Comparison of ENCODE assay signal across 19 cellular contexts in the genomic region with DNA sequence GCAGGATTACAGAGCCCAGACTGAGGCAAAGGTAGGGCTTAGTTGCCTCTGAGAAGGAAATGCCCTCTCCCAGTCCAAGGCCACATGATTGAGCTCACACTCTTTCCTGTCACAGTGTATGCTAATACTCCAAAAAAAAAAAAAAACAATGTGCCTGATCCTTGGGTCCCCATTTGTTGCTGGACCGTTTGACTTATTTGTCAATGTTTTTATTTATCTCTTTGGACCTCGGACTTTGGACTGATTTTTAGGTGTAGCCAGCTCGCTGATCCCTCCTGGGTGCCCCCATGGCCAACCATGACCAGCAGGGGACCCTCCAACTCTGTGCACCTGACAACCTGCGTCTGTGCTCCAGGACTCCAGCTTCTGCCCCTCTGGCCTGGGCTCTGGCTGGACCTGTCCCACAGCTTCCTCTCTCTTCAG. TPM values are rescaled to one million over a fixed set of nuclear protein-coding genes. Genes with fewer than 3 reads are reported as not detected.
DNase-seq lines count a peak whose midpoint lies in the region; ATAC-seq, FAIRE-seq and TF ChIP-seq lines count a peak whose summit lies in the region.
"Had no signal": no experiment of that assay in that cellular context is flagged by ENCODE, and none has a peak within 500 bp of the region (broad histone marks: within the 10 kb centered on the region; RNA-seq: fewer than 3 reads in every experiment).

No MANE protein-coding gene starts in this region.

- no peak overlapping the region for H3K27ac ChIP-seq in C4-2B
- H3K27ac ChIP-seq in Panc1 (ENCODE audit: low read length) = no peak overlapping the region
- peak overlapping the region; percentile 66 for H3K27ac ChIP-seq in HepG2 (ENCODE audit: extremely low read length, insufficient read depth, low read length)
- H3K27ac ChIP-seq in coronary artery = no peak overlapping the region
- no peak overlapping the region for H3K27ac ChIP-seq in right cardiac atrium (ENCODE audit: low read length)
- H3K27ac ChIP-seq: body of pancreas, psoas muscle had no signal

- in situ Hi-C loops in Panc1 (cut with HindIII; ENCODE audit: low pct_unique_long_range_greater_than_20kb, low sequenced_read_pairs) (no loop called here), HepG2 (cut with HindIII; ENCODE audit: extremely low pct_ligation_motif_present, low pct_unique_long_range_greater_than_20kb) (no loop called here)

- peak overlapping the region; percentile 87 for H3K4me2 ChIP-seq in HepG2 (ENCODE audit: low read depth, low read length)

- 0 out of 2 replicates have a peak overlapping the region, but pooled peaks have one; percentile 57 for H3K9ac ChIP-seq in HepG2 (ENCODE audit: insufficient read depth, low read depth, low read length)

- H3K9me3 ChIP-seq in Panc1 (ENCODE audit: control insufficient read depth, insufficient read depth, low read depth, low read length) (no peaks in the 10 kb centered on the region), HepG2 (ENCODE audit: low read length) (no peaks in the 10 kb centered on the region), right cardiac atrium (ENCODE audit: control insufficient read depth, low read length) (no peaks in the 10 kb centered on the region)
- H3K9me3 ChIP-seq: body of pancreas, psoas muscle had no signal

- TF ChIP-seq EP300 in HepG2 (IDR thresholded peaks at IDR 0.05; ENCODE audit: low read depth in 2 of 2, low read length in 2 of 2) (peak in 1 of 2 experiments; percentile 48; a peak in 1 of 4 replicates), HepG2 (CRISPR knock-in tag; IDR thresholded peaks at IDR 0.05; ENCODE audit: borderline replicate concordance) (peak; percentile 53; the same call in 1 of the 2 replicates)

- H3K4me1 ChIP-seq in Panc1 (ENCODE audit: control insufficient read depth, insufficient read depth, low read length) (no peaks in the 10 kb centered on the region), HepG2 (ENCODE audit: insufficient read depth, low read length) (peaks cover 78% of the 10 kb centered on the region), right cardiac atrium (ENCODE audit: control insufficient read depth, insufficient read depth, low read length) (peaks cover 2% of the 10 kb centered on the region)
- H3K4me1 ChIP-seq: body of pancreas, psoas muscle had no signal

- DNase-seq in Panc1 (ENCODE audit: low read depth, low spot score) (no peak), HepG2 (ENCODE audit: low spot score) (peak; percentile 75), coronary artery (ENCODE audit: low spot score) (no peak), right cardiac atrium (no peak), NOMO-1 (lab: John Stamatoyannopoulos, UW; ENCODE audit: unreplicated experiment in 2 of 2) (no peak)
- DNase-seq: activated gamma-delta T cell; body of pancreas; effector CD4-positive, alpha-beta T cell; NCI-H1105 treated with DMSO at 0.1 percent for 48 hours; NCI-H226; psoas muscle; stimulated activated CD4-positive, alpha-beta T cell treated with anti-CD3 and anti-CD28 coated beads, Interleukin-4, amount 100 ng/mL, for 1 hour; stimulated activated naive CD4-positive, alpha-beta T cell; T-helper 17 cell had no signal

- POLR2A ChIA-PET in Panc1 (lab: Charles Lee) (interaction anchor here (0.7 kb wide), 1 partner anchor 35 kb away, joined by 6 read pairs; no protein-coding TSS in a partner anchor), HepG2 (lab: Yijun Ruan, JAX) (interaction anchor here (0.8 to 5.3 kb wide), 15 partner anchors 9 to 563 kb away, joined by 3 to 197 read pairs (median 5); partner anchors contain the start of genes CCL15 and TAF15)

- BruUV-seq in Panc1 (replicated peaks; lab: Mats Ljungman, UMichigan) (no TSS peak), HepG2 (replicated peaks; lab: Mats Ljungman, UMichigan) (no TSS peak)

- no peaks in the 10 kb centered on the region for H3K79me2 ChIP-seq in HepG2 (ENCODE audit: insufficient read depth, low read length)

- ATAC-seq in Panc1 = 0 out of 2 replicates have a peak, but pooled peaks have one; percentile 42
- peak; percentile 86 for ATAC-seq in HepG2
- ATAC-seq in GM19324 (IDR thresholded peaks at IDR 0.05; ENCODE audit: low FRiP score, unreplicated experiment) = no peak
- ATAC-seq in right cardiac atrium = no peak
- ATAC-seq: body of pancreas, psoas muscle, T-helper 17 cell had no signal

- H3K36me3 ChIP-seq in Panc1 (ENCODE audit: control insufficient read depth, insufficient read depth, low read length) = no peaks in the 10 kb centered on the region
- H3K36me3 ChIP-seq in HepG2 (replicated peaks in 1 of 2; ENCODE audit: control insufficient read depth in 1 of 2, insufficient read depth in 2 of 2, low read length in 2 of 2) = peaks cover 0 to 2% of the 10 kb centered on the region in 2 experiments; a peak in 1 of 5 replicates

- TF ChIP-seq CTCF in C4-2B (conservative IDR thresholded peaks at IDR 0.05) (peak; percentile 23), GM12872 (IDR thresholded peaks at IDR 0.05; ENCODE audit: insufficient read depth, low read depth, low read length) (peak; percentile 50), Panc1 (IDR thresholded peaks at IDR 0.05) (no peak; the same call in 1 of the 2 replicates), HepG2 (CRISPR knock-in tag; IDR thresholded peaks at IDR 0.05) (peak; percentile 87), coronary artery (IDR thresholded peaks at IDR 0.05) (no peak)

- no peaks in the 10 kb centered on the region for H4K20me1 ChIP-seq in HepG2 (ENCODE audit: insufficient read depth, low read length)

- no peak for FAIRE-seq in HepG2 (lab: Jason Lieb, UNC)
- FAIRE-seq: urothelium cell line had no signal

- H3K4me3 ChIP-seq in Panc1 (ENCODE audit: low read depth in 2 of 2, low read length in 2 of 2) = no peak overlapping the region
- peak overlapping the region in 1 of 3 experiments; percentile 65; a peak in 2 of 6 replicates for H3K4me3 ChIP-seq in HepG2 (replicated peaks in 1 of 3; ENCODE audit: insufficient read depth in 1 of 3, low read depth in 2 of 3, low read length in 3 of 3)
- no peak overlapping the region for H3K4me3 ChIP-seq in coronary artery
- H3K4me3 ChIP-seq in right cardiac atrium (ENCODE audit: low read length) = no peak overlapping the region
- H3K4me3 ChIP-seq: body of pancreas, psoas muscle had no signal

- no peak for TF ChIP-seq POLR2A in HepG2 (IDR thresholded peaks at IDR 0.05; ENCODE audit: insufficient read depth in 1 of 2, low read depth in 2 of 2, low read length in 2 of 2)

- peak; percentile 88 for TF ChIP-seq RAD21 in HepG2 (CRISPR knock-in tag; IDR thresholded peaks at IDR 0.05)

- intact Hi-C loops in Panc1 (cut with micrococcal nuclease; ENCODE audit: unreplicated experiment) (no loop called here), HepG2 (cut with micrococcal nuclease; ENCODE audit: unreplicated experiment) (loop anchor here (1.0 kb wide), 1 partner anchor 9 kb away; no protein-coding TSS in a partner anchor), right cardiac atrium (cut with DNase I) (no loop called here)

- H3K27me3 ChIP-seq in Panc1 (ENCODE audit: control insufficient read depth, insufficient read depth, low read length) = no peaks in the 10 kb centered on the region; the same call in 1 of the 2 replicates
- no peaks in the 10 kb centered on the region; a peak in 1 of 5 replicates for H3K27me3 ChIP-seq in HepG2 (ENCODE audit: control insufficient read depth in 1 of 2, insufficient read depth in 2 of 2, low read length in 2 of 2)
- H3K27me3 ChIP-seq in right cardiac atrium (ENCODE audit: control insufficient read depth, insufficient read depth) = no peaks in the 10 kb centered on the region
- H3K27me3 ChIP-seq: body of pancreas had no signal

- no peak overlapping the region for H2AFZ ChIP-seq in HepG2 (ENCODE audit: low read length)

- 11% methylated on average over 4 of the region's 4 CpGs for WGBS in HepG2 (ENCODE audit: low lambda C conversion rate)
- WGBS in right cardiac atrium = 78% methylated on average over 4 of the region's 4 CpGs

- CTCF ChIA-PET in Panc1 (lab: Charles Lee) = interaction anchor here (1.2 to 1.8 kb wide), 2 partner anchors 13 to 167 kb away, joined by 4 to 9 read pairs; no protein-coding TSS in a partner anchor
- CTCF ChIA-PET in HepG2 (lab: Yijun Ruan, JAX; ENCODE audit: low intra/inter-chr PET ratio, low total read pairs) = interaction anchor here (1.0 to 2.0 kb wide), 6 partner anchors 13 to 167 kb away, joined by 3 to 18 read pairs (median 6); no protein-coding TSS in a partner anchor

RNA-seq across cellular contexts. Expression of gene CCL16, which starts 0.6 kb away (rescaled TPM):
- total RNA-seq in Panc1 (2021; ENCODE audit: unreplicated experiment) (not detected), HepG2 (2016; rRNA removed; fragmentation: Illumina TruSeq; extraction: Trizol) (0.51 and 2.0 TPM in 2 replicates), right cardiac atrium (under 1 TPM in 1 of 4 donors, not detected in 3; 0.15 TPM)
- not detected for polyA plus RNA-seq in Panc1 (2012; ENCODE audit: insufficient read length)
- 0.62 and 0.91 TPM in 2 replicates for total RNA-seq in HepG2 (2016; cell fraction: cytosol; rRNA removed; fragmentation: Illumina TruSeq; extraction: Trizol; ENCODE audit: low read depth)
- 0.71 and 2.3 TPM in 2 replicates for total RNA-seq in HepG2 (2016; cell fraction: insoluble cytoplasmic fraction; rRNA removed; fragmentation: Illumina TruSeq; extraction: Trizol)
- 0.55 and 0.83 TPM in 2 replicates for total RNA-seq in HepG2 (2016; cell fraction: membrane; rRNA removed; fragmentation: Illumina TruSeq; extraction: Trizol)
- total RNA-seq in HepG2 (2016; cell fraction: nucleus; rRNA removed; fragmentation: Illumina TruSeq; extraction: Trizol) = 1.7 and 2.2 TPM in 2 replicates
- polyA plus RNA-seq in HepG2 (2011; rRNA removed) (14.7 and 17.7 TPM in 2 replicates), right cardiac atrium (0.29 TPM)
- 17.4 and 19.0 TPM in 2 replicates for polyA plus RNA-seq in HepG2 (2011; cell fraction: cytosol; rRNA removed)
- polyA plus RNA-seq in HepG2 (2011; cell fraction: nucleus; rRNA removed) = 6.6 and 8.9 TPM in 2 replicates
- 7.1 and 20.8 TPM in 2 replicates for polyA plus RNA-seq in HepG2 (2012)
- polyA plus RNA-seq in HepG2 (2016; cell fraction: cytosol; fragmentation: Illumina TruSeq; extraction: Trizol; ENCODE audit: low read depth) = 0.47 and 0.55 TPM in 2 replicates
- 0.69 and 1.0 TPM in 2 replicates for polyA plus RNA-seq in HepG2 (2016; cell fraction: insoluble cytoplasmic fraction; fragmentation: Illumina TruSeq; extraction: Trizol; ENCODE audit: low read depth)
- 0.35 and 0.84 TPM in 2 replicates for polyA plus RNA-seq in HepG2 (2016; cell fraction: membrane; fragmentation: Illumina TruSeq; extraction: Trizol; ENCODE audit: low read depth)
- 2.5 and 2.7 TPM in 2 replicates for polyA plus RNA-seq in HepG2 (2016; cell fraction: nucleus; fragmentation: Illumina TruSeq; extraction: Trizol; ENCODE audit: insufficient read depth, low read depth)
- polyA minus RNA-seq in HepG2 (2011; rRNA and poly(A)+ RNA removed; ENCODE audit: low replicate concordance) = 11.6 TPM in 1 of 2 replicates, not detected in the other
- 6.2 and 9.4 TPM in 2 replicates for polyA minus RNA-seq in HepG2 (2011; cell fraction: cytosol; rRNA and poly(A)+ RNA removed)
- polyA minus RNA-seq in HepG2 (2011; cell fraction: nucleus; rRNA and poly(A)+ RNA removed) = 7.7 and 11.8 TPM in 2 replicates
- total RNA-seq: fibroblast of villous mesenchyme, psoas muscle, T-helper 17 cell had no signal

RNA-seq across cellular contexts. Expression of gene CCL14, which starts 4.6 kb away (rescaled TPM):
- not detected for total RNA-seq in Panc1 (2021; ENCODE audit: unreplicated experiment)
- not detected for polyA plus RNA-seq in Panc1 (2012; ENCODE audit: insufficient read length)
- total RNA-seq in HepG2 (2016; rRNA removed; fragmentation: Illumina TruSeq; extraction: Trizol) = 1.1 and 1.3 TPM in 2 replicates
- 0.18 and 0.61 TPM in 2 replicates for total RNA-seq in HepG2 (2016; cell fraction: cytosol; rRNA removed; fragmentation: Illumina TruSeq; extraction: Trizol; ENCODE audit: low read depth)
- 0.06 and 1.2 TPM in 2 replicates for total RNA-seq in HepG2 (2016; cell fraction: insoluble cytoplasmic fraction; rRNA removed; fragmentation: Illumina TruSeq; extraction: Trizol)
- 0.14 and 0.49 TPM in 2 replicates for total RNA-seq in HepG2 (2016; cell fraction: membrane; rRNA removed; fragmentation: Illumina TruSeq; extraction: Trizol)
- total RNA-seq in HepG2 (2016; cell fraction: nucleus; rRNA removed; fragmentation: Illumina TruSeq; extraction: Trizol) = 0.99 and 1.9 TPM in 2 replicates
- 0.86 and 1.7 TPM in 2 replicates for polyA plus RNA-seq in HepG2 (2011; rRNA removed)
- polyA plus RNA-seq in HepG2 (2011; cell fraction: cytosol; rRNA removed) = 0.12 and 0.14 TPM in 2 replicates
- 3.6 and 3.7 TPM in 2 replicates for polyA plus RNA-seq in HepG2 (2011; cell fraction: nucleus; rRNA removed)
- 0.76 and 1.3 TPM in 2 replicates for polyA plus RNA-seq in HepG2 (2012)
- polyA plus RNA-seq in HepG2 (2016; cell fraction: cytosol; fragmentation: Illumina TruSeq; extraction: Trizol; ENCODE audit: low read depth) = 0.41 and 0.44 TPM in 2 replicates
- polyA plus RNA-seq in HepG2 (2016; cell fraction: insoluble cytoplasmic fraction; fragmentation: Illumina TruSeq; extraction: Trizol; ENCODE audit: low read depth) = 0.74 TPM in 1 of 2 replicates, not detected in the other
- 0.05 TPM in 1 of 2 replicates, not detected in the other for polyA plus RNA-seq in HepG2 (2016; cell fraction: membrane; fragmentation: Illumina TruSeq; extraction: Trizol; ENCODE audit: low read depth)
- polyA plus RNA-seq in HepG2 (2016; cell fraction: nucleus; fragmentation: Illumina TruSeq; extraction: Trizol; ENCODE audit: insufficient read depth, low read depth) = 1.6 and 4.2 TPM in 2 replicates
- 2.0 TPM in 1 of 2 replicates, not detected in the other for polyA minus RNA-seq in HepG2 (2011; rRNA and poly(A)+ RNA removed; ENCODE audit: low replicate concordance)
- not detected in 2 replicates for polyA minus RNA-seq in HepG2 (2011; cell fraction: cytosol; rRNA and poly(A)+ RNA removed)
- 4.8 and 5.7 TPM in 2 replicates for polyA minus RNA-seq in HepG2 (2011; cell fraction: nucleus; rRNA and poly(A)+ RNA removed)
- 10 to 100 TPM in 3 of 4 donors, 1 to 10 TPM in 1; 5.1 to 28.2 (median 25.0) TPM for total RNA-seq in right cardiac atrium
- polyA plus RNA-seq in right cardiac atrium = 114 TPM
- total RNA-seq: fibroblast of villous mesenchyme, T-helper 17 cell had no signal

RNA-seq across cellular contexts. Expression of gene CCL15, which starts 19.4 kb away (rescaled TPM):
- total RNA-seq in Panc1 (2021; ENCODE audit: unreplicated experiment) (not detected), HepG2 (2016; rRNA removed; fragmentation: Illumina TruSeq; extraction: Trizol) (23.2 and 29.2 TPM in 2 replicates), right cardiac atrium (not detected)
- polyA plus RNA-seq in Panc1 (2012; ENCODE audit: insufficient read length) = not detected
- total RNA-seq in HepG2 (2016; cell fraction: cytosol; rRNA removed; fragmentation: Illumina TruSeq; extraction: Trizol; ENCODE audit: low read depth) = 7.6 and 9.4 TPM in 2 replicates
- 24.0 and 25.7 TPM in 2 replicates for total RNA-seq in HepG2 (2016; cell fraction: insoluble cytoplasmic fraction; rRNA removed; fragmentation: Illumina TruSeq; extraction: Trizol)
- total RNA-seq in HepG2 (2016; cell fraction: membrane; rRNA removed; fragmentation: Illumina TruSeq; extraction: Trizol) = 17.3 and 18.4 TPM in 2 replicates
- total RNA-seq in HepG2 (2016; cell fraction: nucleus; rRNA removed; fragmentation: Illumina TruSeq; extraction: Trizol) = 24.4 and 27.1 TPM in 2 replicates
- polyA plus RNA-seq in HepG2 (2011; rRNA removed) (37.4 and 45.9 TPM in 2 replicates), right cardiac atrium (not detected)
- 32.9 and 35.1 TPM in 2 replicates for polyA plus RNA-seq in HepG2 (2011; cell fraction: cytosol; rRNA removed)
- polyA plus RNA-seq in HepG2 (2011; cell fraction: nucleus; rRNA removed) = 37.4 and 37.8 TPM in 2 replicates
- polyA plus RNA-seq in HepG2 (2012) = 29.0 and 46.2 TPM in 2 replicates
- 7.2 and 10.7 TPM in 2 replicates for polyA plus RNA-seq in HepG2 (2016; cell fraction: cytosol; fragmentation: Illumina TruSeq; extraction: Trizol; ENCODE audit: low read depth)
- 25.9 and 27.3 TPM in 2 replicates for polyA plus RNA-seq in HepG2 (2016; cell fraction: insoluble cytoplasmic fraction; fragmentation: Illumina TruSeq; extraction: Trizol; ENCODE audit: low read depth)
- 16.6 and 18.1 TPM in 2 replicates for polyA plus RNA-seq in HepG2 (2016; cell fraction: membrane; fragmentation: Illumina TruSeq; extraction: Trizol; ENCODE audit: low read depth)
- 30.3 and 34.8 TPM in 2 replicates for polyA plus RNA-seq in HepG2 (2016; cell fraction: nucleus; fragmentation: Illumina TruSeq; extraction: Trizol; ENCODE audit: insufficient read depth, low read depth)
- polyA minus RNA-seq in HepG2 (2011; rRNA and poly(A)+ RNA removed; ENCODE audit: low replicate concordance) = 24.4 TPM in 1 of 2 replicates, not detected in the other
- 8.7 and 9.6 TPM in 2 replicates for polyA minus RNA-seq in HepG2 (2011; cell fraction: cytosol; rRNA and poly(A)+ RNA removed)
- polyA minus RNA-seq in HepG2 (2011; cell fraction: nucleus; rRNA and poly(A)+ RNA removed) = 36.2 and 45.1 TPM in 2 replicates
- total RNA-seq: fibroblast of villous mesenchyme, psoas muscle, T-helper 17 cell had no signal
- polyA plus RNA-seq: psoas muscle had no signal

RNA-seq across cellular contexts. Expression of gene CCL23, which starts 35.9 kb away (rescaled TPM):
- total RNA-seq in Panc1 (2021; ENCODE audit: unreplicated experiment) (not detected), HepG2 (2016; rRNA removed; fragmentation: Illumina TruSeq; extraction: Trizol) (not detected in 2 replicates), right cardiac atrium (under 1 TPM in 3 of 4 donors, not detected in 1; 0.56 to 0.69 (median 0.61) TPM)
- not detected for polyA plus RNA-seq in Panc1 (2012; ENCODE audit: insufficient read length)
- total RNA-seq in HepG2 (2016; cell fraction: cytosol; rRNA removed; fragmentation: Illumina TruSeq; extraction: Trizol; ENCODE audit: low read depth) = not detected in 2 replicates
- total RNA-seq in HepG2 (2016; cell fraction: insoluble cytoplasmic fraction; rRNA removed; fragmentation: Illumina TruSeq; extraction: Trizol) = not detected in 2 replicates
- total RNA-seq in HepG2 (2016; cell fraction: membrane; rRNA removed; fragmentation: Illumina TruSeq; extraction: Trizol) = not detected in 2 replicates
- not detected in 2 replicates for total RNA-seq in HepG2 (2016; cell fraction: nucleus; rRNA removed; fragmentation: Illumina TruSeq; extraction: Trizol)
- polyA plus RNA-seq in HepG2 (2011; rRNA removed) (not detected in 2 replicates), right cardiac atrium (0.20 TPM)
- polyA plus RNA-seq in HepG2 (2011; cell fraction: cytosol; rRNA removed) = not detected in 2 replicates
- not detected in 2 replicates for polyA plus RNA-seq in HepG2 (2011; cell fraction: nucleus; rRNA removed)
- polyA plus RNA-seq in HepG2 (2012) = 0.76 TPM in 1 of 2 replicates, not detected in the other
- not detected in 2 replicates for polyA plus RNA-seq in HepG2 (2016; cell fraction: cytosol; fragmentation: Illumina TruSeq; extraction: Trizol; ENCODE audit: low read depth)
- polyA plus RNA-seq in HepG2 (2016; cell fraction: insoluble cytoplasmic fraction; fragmentation: Illumina TruSeq; extraction: Trizol; ENCODE audit: low read depth) = not detected in 2 replicates
- polyA plus RNA-seq in HepG2 (2016; cell fraction: membrane; fragmentation: Illumina TruSeq; extraction: Trizol; ENCODE audit: low read depth) = not detected in 2 replicates
- polyA plus RNA-seq in HepG2 (2016; cell fraction: nucleus; fragmentation: Illumina TruSeq; extraction: Trizol; ENCODE audit: insufficient read depth, low read depth) = not detected in 2 replicates
- polyA minus RNA-seq in HepG2 (2011; rRNA and poly(A)+ RNA removed; ENCODE audit: low replicate concordance) = not detected in 2 replicates
- not detected in 2 replicates for polyA minus RNA-seq in HepG2 (2011; cell fraction: cytosol; rRNA and poly(A)+ RNA removed)
- not detected in 2 replicates for polyA minus RNA-seq in HepG2 (2011; cell fraction: nucleus; rRNA and poly(A)+ RNA removed)
- total RNA-seq: fibroblast of villous mesenchyme, psoas muscle, T-helper 17 cell had no signal

RNA-seq across cellular contexts. Expression of gene LYZL6, which starts 38.4 kb away (rescaled TPM):
- not detected for total RNA-seq in Panc1 (2021; ENCODE audit: unreplicated experiment)
- not detected for polyA plus RNA-seq in Panc1 (2012; ENCODE audit: insufficient read length)
- total RNA-seq in HepG2 (2016; rRNA removed; fragmentation: Illumina TruSeq; extraction: Trizol) = not detected in 2 replicates
- not detected in 2 replicates for total RNA-seq in HepG2 (2016; cell fraction: cytosol; rRNA removed; fragmentation: Illumina TruSeq; extraction: Trizol; ENCODE audit: low read depth)
- total RNA-seq in HepG2 (2016; cell fraction: insoluble cytoplasmic fraction; rRNA removed; fragmentation: Illumina TruSeq; extraction: Trizol) = not detected in 2 replicates
- not detected in 2 replicates for total RNA-seq in HepG2 (2016; cell fraction: membrane; rRNA removed; fragmentation: Illumina TruSeq; extraction: Trizol)
- total RNA-seq in HepG2 (2016; cell fraction: nucleus; rRNA removed; fragmentation: Illumina TruSeq; extraction: Trizol) = not detected in 2 replicates
- polyA plus RNA-seq in HepG2 (2011; rRNA removed) = not detected in 2 replicates
- not detected in 2 replicates for polyA plus RNA-seq in HepG2 (2011; cell fraction: cytosol; rRNA removed)
- polyA plus RNA-seq in HepG2 (2011; cell fraction: nucleus; rRNA removed) = not detected in 2 replicates
- not detected in 2 replicates for polyA plus RNA-seq in HepG2 (2012)
- not detected in 2 replicates for polyA plus RNA-seq in HepG2 (2016; cell fraction: cytosol; fragmentation: Illumina TruSeq; extraction: Trizol; ENCODE audit: low read depth)
- polyA plus RNA-seq in HepG2 (2016; cell fraction: insoluble cytoplasmic fraction; fragmentation: Illumina TruSeq; extraction: Trizol; ENCODE audit: low read depth) = not detected in 2 replicates
- not detected in 2 replicates for polyA plus RNA-seq in HepG2 (2016; cell fraction: membrane; fragmentation: Illumina TruSeq; extraction: Trizol; ENCODE audit: low read depth)
- polyA plus RNA-seq in HepG2 (2016; cell fraction: nucleus; fragmentation: Illumina TruSeq; extraction: Trizol; ENCODE audit: insufficient read depth, low read depth) = not detected in 2 replicates
- polyA minus RNA-seq in HepG2 (2011; rRNA and poly(A)+ RNA removed; ENCODE audit: low replicate concordance) = not detected in 2 replicates
- polyA minus RNA-seq in HepG2 (2011; cell fraction: cytosol; rRNA and poly(A)+ RNA removed) = not detected in 2 replicates
- polyA minus RNA-seq in HepG2 (2011; cell fraction: nucleus; rRNA and poly(A)+ RNA removed) = not detected in 2 replicates
- total RNA-seq in right cardiac atrium = not detected
- polyA plus RNA-seq in right cardiac atrium = not detected
- total RNA-seq: body of pancreas, fibroblast of villous mesenchyme, psoas muscle, T-helper 17 cell had no signal
- polyA plus RNA-seq: psoas muscle had no signal

Comparison
In these comparisons a context has a peak if more than half of its experiments do, and no peak if none do; other contexts are left out.
1. CTCF ChIP-seq: peak in C4-2B (single experiment), GM12872 (single experiment) and HepG2 (single experiment); none in Panc1 (single experiment) and coronary artery (single experiment).
2. ATAC-seq: peak in Panc1 (single experiment) and HepG2 (single experiment); none in GM19324 (single experiment) and right cardiac atrium (0 of 2).